6 cellular contexts compared by ENCODE assay signal in genomic region chr12:58855645-58856044, GRCh38.
DNase-seq lines count a peak whose midpoint lies in the region; TF ChIP-seq lines count a peak whose summit lies in the region.
"Not testable (repeated sequence)": the region's sequence is repeated elsewhere in the genome, so short reads cannot be mapped to it uniquely, and the experiment has no call there.

No MANE protein-coding gene starts in this region.

- not testable (repeated sequence) for H3K79me2 ChIP-seq in hepatocyte; trophoblast cell (ENCODE audit: control insufficient read depth, insufficient read depth, low read length, poor library complexity)

- H2BK120ac ChIP-seq in trophoblast cell (ENCODE audit: insufficient read depth, low read length, poor library complexity) = not testable (repeated sequence)

- not testable (repeated sequence) for H3K36me3 Mint-ChIP-seq in type B pancreatic cell

- H3K27me3 ChIP-seq in hepatocyte; trophoblast cell (ENCODE audit: insufficient read depth, low read length): not testable (repeated sequence)

- H2AFZ ChIP-seq in hepatocyte; trophoblast cell (ENCODE audit: insufficient read depth, low read length, poor library complexity): not testable (repeated sequence)

- DNase-seq in M059J (ENCODE audit: low read depth) (peak; percentile 22), RPMI7951 (ENCODE audit: low read depth) (peak; percentile 65), trophoblast cell (peak; percentile 34 to 48)
- DNase-seq in hepatocyte (ENCODE audit: low spot score); type B pancreatic cell (ENCODE audit: extremely low spot score, unreplicated experiment): not testable (repeated sequence)

- H3K4me3 Mint-ChIP-seq in type B pancreatic cell = not testable (repeated sequence)

- not testable (repeated sequence) for H3K9me3 ChIP-seq in hepatocyte (ENCODE audit: low read depth); trophoblast cell (ENCODE audit: insufficient read depth, low read depth, low read length)

- not testable (repeated sequence) for H4K8ac ChIP-seq in trophoblast cell (ENCODE audit: low read depth, low read length)

- H3K27me3 Mint-ChIP-seq in type B pancreatic cell = not testable (repeated sequence)

- H3K9me2 ChIP-seq in hepatocyte (replicated peaks; ENCODE audit: insufficient read depth) = not testable (repeated sequence)

- 50% methylated on average over 5 of the region's 5 CpGs for WGBS in hepatocyte (ENCODE audit: low lambda C conversion rate, missing lambda C conversion rate)
- WGBS in trophoblast cell (ENCODE audit: extremely low coverage, insufficient coverage, insufficient read length) = no CpG with 5 or more reads among the region's 5 CpGs

- H3K23ac ChIP-seq in trophoblast cell (ENCODE audit: low read length) = not testable (repeated sequence)

- TF ChIP-seq CTCF in C4-2B (conservative IDR thresholded peaks at IDR 0.05); hepatocyte (IDR thresholded peaks at IDR 0.05; ENCODE audit: poor library complexity); type B pancreatic cell (conservative IDR thresholded peaks at IDR 0.05): not testable (repeated sequence)

- H2BK12ac ChIP-seq in trophoblast cell (ENCODE audit: low read length) = not testable (repeated sequence)

- H3K18ac ChIP-seq in trophoblast cell (ENCODE audit: low read length) = not testable (repeated sequence)

- not testable (repeated sequence) for H4K20me1 ChIP-seq in hepatocyte (ENCODE audit: insufficient read depth, poor library complexity, severe bottlenecking)

- not testable (repeated sequence) for H2AK5ac ChIP-seq in trophoblast cell (ENCODE audit: low read length)

- H3K27ac Mint-ChIP-seq in type B pancreatic cell = peak overlapping the region; percentile 6

- not testable (repeated sequence) for H2BK5ac ChIP-seq in trophoblast cell (ENCODE audit: low read depth, low read length, poor library complexity)

- H4K12ac ChIP-seq in trophoblast cell (ENCODE audit: low read depth, low read length) = not testable (repeated sequence)

- H3K4me3 ChIP-seq in hepatocyte; trophoblast cell (ENCODE audit: low read depth, low read length): not testable (repeated sequence)

- H3K27ac ChIP-seq in C4-2B = peak overlapping the region; percentile 41; the same call in 1 of the 2 replicates
- peak overlapping the region; percentile 63 for H3K27ac ChIP-seq in hepatocyte
- not testable (repeated sequence) for H3K27ac ChIP-seq in trophoblast cell (ENCODE audit: low read depth, low read length)

- not testable (repeated sequence) for H3K9ac ChIP-seq in trophoblast cell (ENCODE audit: low read length)

- not testable (repeated sequence) for H3K79me1 ChIP-seq in trophoblast cell (ENCODE audit: low read length)

- H3K4ac ChIP-seq in trophoblast cell (ENCODE audit: low read depth, low read length) = not testable (repeated sequence)

- H3K4me1 ChIP-seq in hepatocyte (ENCODE audit: insufficient read depth); trophoblast cell (ENCODE audit: control insufficient read depth in 1 of 2, insufficient read depth in 2 of 2, low read length in 2 of 2): not testable (repeated sequence)

- H3K4me2 ChIP-seq in hepatocyte; trophoblast cell (ENCODE audit: low read length): not testable (repeated sequence)

- H4K91ac ChIP-seq in trophoblast cell (ENCODE audit: low read depth, low read length) = not testable (repeated sequence)

- H3K4me1 Mint-ChIP-seq in type B pancreatic cell (ENCODE audit: unreplicated experiment) = not testable (repeated sequence)

- not testable (repeated sequence) for H3K14ac ChIP-seq in trophoblast cell (ENCODE audit: low read length)

- not testable (repeated sequence) for H3K9me3 Mint-ChIP-seq in type B pancreatic cell

- H3K36me3 ChIP-seq in hepatocyte (replicated peaks; ENCODE audit: insufficient read depth, low read depth); trophoblast cell (ENCODE audit: control insufficient read depth in 1 of 2, insufficient read depth in 2 of 2, low read length in 2 of 2): not testable (repeated sequence)
